Comparison of ENCODE assay signal across 15 cellular contexts in the genomic region with DNA sequence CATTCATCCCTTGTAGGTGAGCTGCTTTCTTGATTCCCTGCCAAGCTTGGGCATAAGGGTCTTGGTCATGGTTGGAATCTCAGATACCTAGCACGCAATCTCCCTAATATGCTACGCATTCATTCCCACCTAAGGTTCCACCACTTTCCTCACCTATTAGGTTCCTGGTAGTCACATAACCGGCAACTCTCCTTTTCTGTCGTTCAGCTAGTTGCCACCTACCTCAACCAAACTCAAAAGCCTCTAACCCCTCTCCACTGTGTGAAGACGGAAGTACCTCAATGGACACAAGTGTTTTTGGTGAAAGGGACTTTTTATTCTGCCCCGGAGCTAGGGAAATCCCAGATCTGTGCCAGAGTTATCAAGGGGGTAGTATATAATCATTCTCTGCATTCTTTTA. TPM values are rescaled to one million over a fixed set of nuclear protein-coding genes. Genes with fewer than 3 reads are reported as not detected.
DNase-seq lines count a peak whose midpoint lies in the region; TF ChIP-seq lines count a peak whose summit lies in the region.
"Had no signal": no experiment of that assay in that cellular context is flagged by ENCODE, and none has a peak within 500 bp of the region (broad histone marks: within the 10 kb centered on the region; RNA-seq: fewer than 3 reads in every experiment).

No MANE protein-coding gene starts in this region.

- no peaks in the 10 kb centered on the region for H3K36me3 ChIP-seq in Loucy (ENCODE audit: insufficient read depth, low read length)

- no peaks in the 10 kb centered on the region for H3K9me2 ChIP-seq in Loucy (replicated peaks; ENCODE audit: low read depth, low read length)

- no peaks in the 10 kb centered on the region for H3F3A ChIP-seq in Loucy (ENCODE audit: low read depth)

- peak overlapping the region; percentile 88 for H3K4me3 Mint-ChIP-seq in T-helper 1 cell treated with Interleukin-12 subunit alpha and Interleukin-12 subunit beta and Interleukin-4 antibody, amounts not matched to agents 30 μg/mL and 1 μg/mL, for 36 hours
- H3K4me3 Mint-ChIP-seq in chondrocyte (ENCODE audit: unreplicated experiment): peak overlapping the region; percentile 33
- H3K4me3 Mint-ChIP-seq in progenitor cell of endocrine pancreas (ENCODE audit: low read depth): peak overlapping the region; percentile 39

- H3K9me3 ChIP-seq in Loucy (ENCODE audit: insufficient read depth, low read depth, low read length): no peaks in the 10 kb centered on the region
- H3K9me3 ChIP-seq: MG63, mucosa of descending colon had no signal

- no peak overlapping the region for H3K9ac ChIP-seq in Loucy (ENCODE audit: low read depth, low read length, poor library complexity, severe bottlenecking)

- H3K79me2 ChIP-seq in Loucy (ENCODE audit: insufficient read depth, low read length): peaks cover 45% of the 10 kb centered on the region

- peak overlapping the region; percentile 73 for H3K4me2 ChIP-seq in Loucy (ENCODE audit: low read depth, low read length, poor library complexity, severe bottlenecking)

- peaks cover 28% of the 10 kb centered on the region for H4K20me1 ChIP-seq in Loucy (ENCODE audit: insufficient read depth, low read length, poor library complexity, severe bottlenecking)

- H3K4me1 Mint-ChIP-seq in T-helper 1 cell treated with Interleukin-12 subunit alpha and Interleukin-12 subunit beta and Interleukin-4 antibody, amounts not matched to agents 30 μg/mL and 1 μg/mL, for 36 hours (ENCODE audit: low read depth): peaks cover 32% of the 10 kb centered on the region
- peaks cover 25% of the 10 kb centered on the region for H3K4me1 Mint-ChIP-seq in chondrocyte (ENCODE audit: low read depth)
- H3K4me1 Mint-ChIP-seq in progenitor cell of endocrine pancreas (ENCODE audit: low read depth): peaks cover 12% of the 10 kb centered on the region

- peaks cover 13% of the 10 kb centered on the region for H3K36me3 Mint-ChIP-seq in T-helper 1 cell treated with Interleukin-12 subunit alpha and Interleukin-12 subunit beta and Interleukin-4 antibody, amounts not matched to agents 30 μg/mL and 1 μg/mL, for 36 hours (ENCODE audit: low read depth)
- no peaks in the 10 kb centered on the region for H3K36me3 Mint-ChIP-seq in chondrocyte (ENCODE audit: low read depth)
- no peaks in the 10 kb centered on the region for H3K36me3 Mint-ChIP-seq in progenitor cell of endocrine pancreas (ENCODE audit: insufficient read depth)

- no peak for DNase-seq in T-helper 1 cell
- DNase-seq in chondrocyte (ENCODE audit: low spot score): no peak
- no peak for DNase-seq in progenitor cell of endocrine pancreas (ENCODE audit: low spot score, unreplicated experiment)
- no peak for DNase-seq in SK-N-DZ (ENCODE audit: low spot score)
- DNase-seq in T1000 (lab: John Stamatoyannopoulos, UW): no peak
- DNase-seq in DMS153 (lab: John Stamatoyannopoulos, UW): no peak
- DNase-seq: amniotic stem cell; islet precursor cell; MG63; NCI-H2081 treated with DMSO at 0.1 percent for 48 hours; NCI-H748 treated with DMSO at 0.1 percent for 48 hours; stimulated activated CD4-positive, alpha-beta T cell treated with anti-CD3 and anti-CD28 coated beads, Interleukin-15, amount 100 ng/mL, for 24 hours had no signal

- H2AFZ ChIP-seq in Loucy (ENCODE audit: low read length): no peak overlapping the region

- no peaks in the 10 kb centered on the region for H3K9me3 Mint-ChIP-seq in T-helper 1 cell treated with Interleukin-12 subunit alpha and Interleukin-12 subunit beta and Interleukin-4 antibody, amounts not matched to agents 30 μg/mL and 1 μg/mL, for 36 hours
- H3K9me3 Mint-ChIP-seq in chondrocyte (ENCODE audit: low read depth) (no peaks in the 10 kb centered on the region), progenitor cell of endocrine pancreas (ENCODE audit: low read depth) (no peaks in the 10 kb centered on the region)

- H3K4me3 ChIP-seq in Loucy (ENCODE audit: low read length, poor library complexity, severe bottlenecking): no peak overlapping the region
- H3K4me3 ChIP-seq: MG63, mucosa of descending colon had no signal

- no peak for TF ChIP-seq CTCF in Loucy (conservative IDR thresholded peaks at IDR 0.05; ENCODE audit: low read length)
- no peak for TF ChIP-seq CTCF in chondrocyte (IDR thresholded peaks at IDR 0.05)
- no peak for TF ChIP-seq CTCF in progenitor cell of endocrine pancreas (IDR thresholded peaks at IDR 0.05; ENCODE audit: unreplicated experiment)

- no peaks in the 10 kb centered on the region for H3K27me3 Mint-ChIP-seq in T-helper 1 cell treated with Interleukin-12 subunit alpha and Interleukin-12 subunit beta and Interleukin-4 antibody, amounts not matched to agents 30 μg/mL and 1 μg/mL, for 36 hours (ENCODE audit: low read depth)
- H3K27me3 Mint-ChIP-seq in chondrocyte (ENCODE audit: low read depth) (peaks cover 4% of the 10 kb centered on the region), progenitor cell of endocrine pancreas (peaks cover 15% of the 10 kb centered on the region)

- no peaks in the 10 kb centered on the region for H3K27me3 ChIP-seq in Loucy (ENCODE audit: insufficient read depth, low read length, poor library complexity, severe bottlenecking)
- H3K27me3 ChIP-seq: MG63 had no signal

- peak overlapping the region; percentile 95 for H3K27ac Mint-ChIP-seq in T-helper 1 cell treated with Interleukin-12 subunit alpha and Interleukin-12 subunit beta and Interleukin-4 antibody, amounts not matched to agents 30 μg/mL and 1 μg/mL, for 36 hours
- H3K27ac Mint-ChIP-seq in chondrocyte (ENCODE audit: unreplicated experiment) (no peak overlapping the region), progenitor cell of endocrine pancreas (no peak overlapping the region)

- peaks cover 32% of the 10 kb centered on the region for H3K4me1 ChIP-seq in Loucy (ENCODE audit: insufficient read depth, low read length, poor library complexity, severe bottlenecking)

RNA-seq across cellular contexts. Expression of a gene that starts 1.3 kb away (rescaled TPM):
- total RNA-seq in chondrocyte (31.3 to 40.2 TPM (median 36.1 TPM) in 3 replicates), progenitor cell of endocrine pancreas (29.1 and 33.2 TPM in 2 replicates)
- 19.1 and 19.8 TPM in 2 replicates for polyA plus RNA-seq in SK-N-DZ (2014; cell fraction: cytosol; rRNA removed)
- polyA plus RNA-seq in SK-N-DZ (2014; cell fraction: nucleus; rRNA removed): 32.5 and 60.4 TPM in 2 replicates

Comparison
In these comparisons a context has a peak if more than half of its experiments do, and no peak if none do; other contexts are left out.
1. H3K4me3 Mint-ChIP-seq: peak in every context shown above with its lines; median percentile 88 in T-helper 1 cell treated with Interleukin-12 subunit alpha and Interleukin-12 subunit beta and Interleukin-4 antibody, amounts not matched to agents 30 μg/mL and 1 μg/mL, for 36 hours; 39 in progenitor cell of endocrine pancreas; 33 in chondrocyte.